8 cellular contexts compared by ENCODE assay signal in the genomic region with DNA sequence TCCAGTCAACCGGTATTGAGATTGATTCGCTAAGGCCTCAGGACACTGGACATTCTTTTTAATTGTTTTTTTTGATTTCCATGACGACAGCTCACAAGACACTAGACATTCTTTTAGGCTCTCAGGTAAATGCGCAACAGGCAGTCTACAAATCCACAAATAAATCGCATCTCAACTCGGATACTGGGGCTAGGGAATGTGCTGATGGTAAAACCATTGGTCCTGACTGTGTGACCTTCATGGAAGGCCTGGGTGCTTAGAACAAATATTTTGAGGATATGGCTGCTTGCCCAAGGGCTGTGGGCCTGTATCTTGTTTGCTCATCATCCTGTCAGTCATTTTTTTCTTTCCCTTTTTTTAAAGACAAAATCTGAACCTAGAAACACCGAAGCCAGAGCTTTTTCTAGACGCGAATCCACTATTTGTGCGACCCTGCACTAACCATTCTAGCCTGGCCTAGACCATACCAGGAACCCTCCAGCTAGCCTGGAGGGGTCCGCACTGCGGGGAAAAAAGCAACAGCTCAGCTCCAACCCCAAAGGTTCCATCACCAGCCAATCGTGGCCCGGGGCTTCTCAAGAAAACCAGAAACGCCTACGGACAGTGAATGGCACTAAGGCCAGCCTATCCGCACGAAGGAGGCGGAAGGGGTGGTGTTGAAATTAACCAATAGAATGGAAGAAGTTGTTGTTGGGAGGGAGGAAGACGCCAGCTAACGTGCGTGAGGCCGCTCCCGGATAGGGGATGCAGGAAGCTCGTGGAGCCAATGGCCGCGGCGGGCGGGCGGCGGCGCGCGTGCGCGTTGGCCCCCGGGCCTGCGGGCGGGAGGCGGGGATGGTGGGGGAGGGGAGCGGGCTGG. TPM values are rescaled to one million over a fixed set of nuclear protein-coding genes. Genes with fewer than 3 reads are reported as not detected.
DNase-seq lines count a peak whose midpoint lies in the region; ATAC-seq and TF ChIP-seq lines count a peak whose summit lies in the region.

No MANE protein-coding gene starts in this region.

- H3K9me2 ChIP-seq in GM23338 (ENCODE audit: insufficient read depth) = no peaks in the 10 kb centered on the region

- H3K4me2 ChIP-seq in GM23338 = peak overlapping the region; percentile 62

- no peak overlapping the region for H2AFZ ChIP-seq in GM23338

- peak; percentile 94 for ATAC-seq in GM23338
- ATAC-seq in naive B cell (ENCODE audit: low read depth in 2 of 2) = peak; percentile 88 to 89
- ATAC-seq in stimulated activated effector memory CD8-positive, alpha-beta T cell treated with anti-CD3 and anti-CD28 coated beads, Interleukin-12 subunit alpha, Interleukin-12 subunit beta, amount 100 ng/mL, for 72 hours = peak; percentile 97

- H3K4me1 ChIP-seq in GM23338 (ENCODE audit: insufficient read depth) = peaks cover 42% of the 10 kb centered on the region

- H3K27me3 Mint-ChIP-seq in GM23338 (ENCODE audit: insufficient read depth, low read depth, poor library complexity) = peaks cover 26% of the 10 kb centered on the region
- peaks cover 0 to 5% (median 5%) of the 10 kb centered on the region in 3 donors for H3K27me3 Mint-ChIP-seq in naive B cell

- DNase-seq in Daoy (ENCODE audit: low read depth) (peak; percentile 99), GM23338 (ENCODE audit: low spot score) (peak; percentile 100), Kasumi-1 (lab: John Stamatoyannopoulos, UW) (peak; percentile 99), RKO (ENCODE audit: low spot score) (peak; percentile 100), fibroblast of gingiva (ENCODE audit: low read depth) (peak; percentile 100), naive B cell (peak; percentile 98)
- DNase-seq in activated T-helper 1 cell treated with anti-CD3 and anti-CD28 coated beads, Interleukin-2, amount 50 U/mL, for 16 hours (ENCODE audit: low read depth in 1 of 2, low spot score in 1 of 2) = peak; percentile 97 to 99
- DNase-seq in stimulated activated effector memory CD8-positive, alpha-beta T cell treated with anti-CD3 and anti-CD28 coated beads, Interleukin-12 subunit alpha, Interleukin-12 subunit beta, amount 100 ng/mL, for 72 hours (ENCODE audit: low spot score in 2 of 2) = peak; percentile 93 to 99

- H3K36me3 Mint-ChIP-seq in GM23338 (ENCODE audit: low read depth) (peaks cover 37% of the 10 kb centered on the region), naive B cell (peaks cover 7 to 26% of the 10 kb centered on the region in 2 donors)
- H3K36me3 Mint-ChIP-seq in stimulated activated effector memory CD8-positive, alpha-beta T cell treated with anti-CD3 and anti-CD28 coated beads, Interleukin-12 subunit alpha, Interleukin-12 subunit beta, amount 100 ng/mL, for 72 hours = peaks cover 55% of the 10 kb centered on the region

- no peaks in the 10 kb centered on the region; the same call in 1 of the 2 replicates for H3F3A ChIP-seq in GM23338 (replicated peaks; ENCODE audit: low read depth)

- H3K27me3 ChIP-seq in GM23338 (ENCODE audit: insufficient read depth) = no peaks in the 10 kb centered on the region

- peak overlapping the region; percentile 35 for H3K4me3 ChIP-seq in GM23338

- H3K4me3 Mint-ChIP-seq in GM23338 (peak overlapping the region; percentile 73), naive B cell (peak overlapping the region; percentile 88 to 100 (median 93))
- H3K4me3 Mint-ChIP-seq in stimulated activated effector memory CD8-positive, alpha-beta T cell treated with anti-CD3 and anti-CD28 coated beads, Interleukin-12 subunit alpha, Interleukin-12 subunit beta, amount 100 ng/mL, for 72 hours = peak overlapping the region; percentile 81

- no peak for TF ChIP-seq CTCF in GM23338 (conservative IDR thresholded peaks at IDR 0.05; ENCODE audit: low read depth in 2 of 2)

- H3K4me1 Mint-ChIP-seq in GM23338 (peaks cover 55% of the 10 kb centered on the region), naive B cell (peaks cover 32 to 57% (median 42%) of the 10 kb centered on the region in 3 donors)
- H3K4me1 Mint-ChIP-seq in stimulated activated effector memory CD8-positive, alpha-beta T cell treated with anti-CD3 and anti-CD28 coated beads, Interleukin-12 subunit alpha, Interleukin-12 subunit beta, amount 100 ng/mL, for 72 hours = peaks cover 29% of the 10 kb centered on the region

- H3K27ac Mint-ChIP-seq in GM23338 = peak overlapping the region; percentile 99
- H3K27ac Mint-ChIP-seq in naive B cell = peak overlapping the region; percentile 95 to 99 (median 96)
- peak overlapping the region; percentile 99 for H3K27ac Mint-ChIP-seq in stimulated activated effector memory CD8-positive, alpha-beta T cell treated with anti-CD3 and anti-CD28 coated beads, Interleukin-12 subunit alpha, Interleukin-12 subunit beta, amount 100 ng/mL, for 72 hours

- peaks cover 12% of the 10 kb centered on the region for H3K36me3 ChIP-seq in GM23338 (ENCODE audit: insufficient read depth)

- H3K79me2 ChIP-seq in GM23338 (replicated peaks; ENCODE audit: insufficient read depth) = peaks cover 41% of the 10 kb centered on the region

- H4K20me1 ChIP-seq in GM23338 (replicated peaks; ENCODE audit: insufficient read depth) = no peaks in the 10 kb centered on the region

- peaks cover 2% of the 10 kb centered on the region; the same call in 2 of the 3 replicates for H3K9me3 Mint-ChIP-seq in GM23338
- peaks cover 0 to 1% (median 0%) of the 10 kb centered on the region in 7 donors for H3K9me3 Mint-ChIP-seq in naive B cell
- no peaks in the 10 kb centered on the region for H3K9me3 Mint-ChIP-seq in stimulated activated effector memory CD8-positive, alpha-beta T cell treated with anti-CD3 and anti-CD28 coated beads, Interleukin-12 subunit alpha, Interleukin-12 subunit beta, amount 100 ng/mL, for 72 hours

- peak overlapping the region; percentile 89 for H3K27ac ChIP-seq in GM23338 (ENCODE audit: low read depth)

TF ChIP-seq in GM23338, 12 proteins besides CTCF, POLR2A, EP300 and RAD21:
- TF ChIP-seq STAT1 (IDR thresholded peaks at IDR 0.05; ENCODE audit: unreplicated experiment) = no peak
- TF ChIP-seq CREB1 (CRISPR knock-in tag; IDR thresholded peaks at IDR 0.05; ENCODE audit: low read depth) = peak; percentile 70
- TF ChIP-seq POLR2AphosphoS5 (IDR thresholded peaks at IDR 0.05; ENCODE audit: low read depth) = peak; percentile 95
- TF ChIP-seq REST (IDR thresholded peaks at IDR 0.05; ENCODE audit: unreplicated experiment) = no peak

RNA-seq across cellular contexts. Expression of gene CHD2, which starts 18.1 kb away (rescaled TPM):
- 26.3 and 45.7 TPM in 2 replicates for total RNA-seq in Daoy (2014; rRNA removed; shearing (Covaris generic))
- total RNA-seq in GM23338 (2014; rRNA removed; shearing (Covaris generic)) = 108 and 119 TPM in 2 replicates
- polyA plus RNA-seq in GM23338 (2016; fragmentation: Nextera tagmentation; extraction: Ambion mirVana) (112 and 130 TPM in 2 replicates), naive B cell (ENCODE audit: low read depth in 6 of 6) (100 to 1,000 TPM in 1 of 6 donors, 10 to 100 TPM in 5; 41.6 to 134 (median 85.2) TPM)

Comparison
In these comparisons a context has a peak if more than half of its experiments do, and no peak if none do; other contexts are left out.
1. Peak in every context shown above with its lines: DNase-seq, ATAC-seq, H3K4me3 ChIP-seq and H3K27ac ChIP-seq.